Comparison of ENCODE assay signal across 17 cellular contexts in the genomic region with DNA sequence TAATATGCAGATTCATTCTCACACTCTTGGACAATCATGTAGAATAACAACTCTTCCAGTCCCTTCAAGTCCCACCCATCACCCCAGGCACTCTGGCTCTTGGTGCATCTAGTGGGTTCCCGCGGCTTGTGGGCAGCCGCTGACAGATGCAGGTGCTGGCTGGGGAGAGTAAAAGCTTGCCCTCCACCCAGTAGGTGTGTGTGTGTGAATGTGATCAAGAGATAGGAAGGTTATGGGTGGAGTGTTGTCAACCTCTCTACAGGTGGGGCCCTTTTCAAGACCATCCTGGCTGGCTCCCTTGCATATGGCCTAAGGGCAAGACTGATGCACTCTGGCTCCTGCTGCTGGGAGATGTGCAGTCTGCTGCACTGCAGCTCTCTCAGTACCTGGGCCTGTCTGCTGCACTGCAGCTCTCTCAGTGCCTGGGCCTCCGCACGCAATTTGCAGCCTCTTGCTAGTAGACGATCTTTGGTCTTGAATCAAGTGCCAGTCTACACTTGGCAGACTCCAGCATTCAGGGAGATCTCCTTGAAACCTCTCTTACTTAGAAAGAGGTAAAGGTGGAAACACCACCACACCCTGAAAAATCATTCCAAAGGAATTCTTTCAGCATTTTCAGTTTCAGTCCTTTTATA.
"Had no signal": no experiment of that assay in that cellular context is flagged by ENCODE, and none has a peak within 500 bp of the region (broad histone marks: within the 10 kb centered on the region; RNA-seq: fewer than 3 reads in every experiment).

No MANE protein-coding gene starts in this region.

- H3K9me3 Mint-ChIP-seq: activated T-cell treated with anti-CD3 and anti-CD28 coated beads, Interleukin-2, amount 50 U/mL, for 72 hours had no signal

- H3K4me3 ChIP-seq: ascending aorta, esophagus squamous epithelium had no signal

- H3K9ac ChIP-seq: parathyroid adenoma had no signal

- ATAC-seq: activated T-cell treated with anti-CD3 and anti-CD28 coated beads, Interleukin-2, amount 50 U/mL, for 72 hours; natural killer cell treated with Interleukin-12 subunit alpha and Interleukin-12 subunit beta and Interleukin-15 and Interleukin-18, amount 100 ng/mL, for 72 hours; sciatic nerve; stimulated activated naive B cell treated with anti-CD40 and anti-IgM and Interleukin-4, amounts not matched to agents 10 μg/mL and 1 μg/mL and 100 μg/mL, for 72 hours had no signal

- H3K27ac Mint-ChIP-seq: activated naive CD4-positive, alpha-beta T cell treated with anti-CD3 and anti-CD28 coated beads, Interleukin-2, amount 50 U/mL, for 24 hours; activated T-cell treated with anti-CD3 and anti-CD28 coated beads, Interleukin-2, amount 50 U/mL, for 72 hours; natural killer cell treated with Interleukin-12 subunit alpha and Interleukin-12 subunit beta and Interleukin-15 and Interleukin-18, amount 100 ng/mL, for 72 hours; stimulated activated naive B cell treated with anti-CD40 and anti-IgM and Interleukin-4, amounts not matched to agents 10 μg/mL and 1 μg/mL and 100 μg/mL, for 72 hours had no signal

- H3K27me3 Mint-ChIP-seq: activated naive CD4-positive, alpha-beta T cell treated with anti-CD3 and anti-CD28 coated beads, Interleukin-2, amount 50 U/mL, for 24 hours; natural killer cell treated with Interleukin-12 subunit alpha and Interleukin-12 subunit beta and Interleukin-15 and Interleukin-18, amount 100 ng/mL, for 72 hours; stimulated activated naive B cell treated with anti-CD40 and anti-IgM and Interleukin-4, amounts not matched to agents 10 μg/mL and 1 μg/mL and 100 μg/mL, for 72 hours had no signal

- H3K36me3 Mint-ChIP-seq: activated naive CD4-positive, alpha-beta T cell treated with anti-CD3 and anti-CD28 coated beads, Interleukin-2, amount 50 U/mL, for 24 hours; natural killer cell treated with Interleukin-12 subunit alpha and Interleukin-12 subunit beta and Interleukin-15 and Interleukin-18, amount 100 ng/mL, for 72 hours; stimulated activated naive B cell treated with anti-CD40 and anti-IgM and Interleukin-4, amounts not matched to agents 10 μg/mL and 1 μg/mL and 100 μg/mL, for 72 hours had no signal

- H3K4me1 Mint-ChIP-seq: activated naive CD4-positive, alpha-beta T cell treated with anti-CD3 and anti-CD28 coated beads, Interleukin-2, amount 50 U/mL, for 24 hours; stimulated activated naive B cell treated with anti-CD40 and anti-IgM and Interleukin-4, amounts not matched to agents 10 μg/mL and 1 μg/mL and 100 μg/mL, for 72 hours had no signal

- H3K4me1 ChIP-seq: ascending aorta, esophagus squamous epithelium, parathyroid adenoma had no signal

- DNase-seq: activated CD4-positive, alpha-beta T cell treated with anti-CD3 and anti-CD28 coated beads for 1 hour; activated CD8-positive, alpha-beta memory T cell treated with anti-CD3 and anti-CD28 coated beads for 24 hours; activated CD8-positive, alpha-beta memory T cell treated with anti-CD3 and anti-CD28 coated beads, Interleukin-2, amount 50 U/mL, for 48 hours; activated gamma-delta T cell; activated T-cell treated with anti-CD3 and anti-CD28 coated beads, Interleukin-2, amount 50 U/mL, for 72 hours; effector CD4-positive, alpha-beta T cell; esophagus squamous epithelium; kidney; stimulated activated CD4-positive, alpha-beta T cell treated with anti-CD3 and anti-CD28 coated beads, Interleukin-4, amount 100 ng/mL, for 24 hours; stimulated activated naive B cell treated with anti-CD40 and anti-IgM and Interleukin-4, amounts not matched to agents 10 μg/mL and 1 μg/mL and 100 μg/mL, for 72 hours; T-helper 2 cell had no signal

- H3K27me3 ChIP-seq: ascending aorta, esophagus squamous epithelium had no signal

- H3K36me3 ChIP-seq: ascending aorta, esophagus squamous epithelium had no signal

- H3K27ac ChIP-seq: ascending aorta, esophagus squamous epithelium, parathyroid adenoma, VCaP had no signal

- H3K4me3 Mint-ChIP-seq: activated naive CD4-positive, alpha-beta T cell treated with anti-CD3 and anti-CD28 coated beads, Interleukin-2, amount 50 U/mL, for 24 hours; activated T-cell treated with anti-CD3 and anti-CD28 coated beads, Interleukin-2, amount 50 U/mL, for 72 hours; natural killer cell treated with Interleukin-12 subunit alpha and Interleukin-12 subunit beta and Interleukin-15 and Interleukin-18, amount 100 ng/mL, for 72 hours; stimulated activated naive B cell treated with anti-CD40 and anti-IgM and Interleukin-4, amounts not matched to agents 10 μg/mL and 1 μg/mL and 100 μg/mL, for 72 hours had no signal

- H2AFZ ChIP-seq: parathyroid adenoma had no signal

- H3K9me3 ChIP-seq: ascending aorta, esophagus squamous epithelium had no signal
